ENCODE assay signal across 8 cellular contexts in the genomic region with DNA sequence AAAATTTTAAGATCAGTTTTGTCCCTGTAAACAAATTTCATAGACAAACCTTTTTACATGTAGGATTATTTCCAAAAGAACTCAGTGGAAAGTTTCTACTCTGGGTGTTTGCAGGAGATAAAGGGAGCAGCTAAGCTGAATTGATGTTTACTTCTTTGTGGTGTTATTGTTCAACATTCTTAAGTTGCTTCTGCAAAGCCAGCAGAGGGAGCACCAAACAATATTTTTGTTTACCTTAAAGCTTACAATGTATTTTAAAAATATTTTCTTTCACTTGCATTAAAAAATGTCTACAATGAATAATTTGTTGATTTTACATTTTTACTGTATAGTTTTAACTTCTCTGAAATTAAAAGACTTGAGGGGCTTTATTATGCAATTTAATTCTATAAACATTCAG.
A peak's percentile ranks its signal among the peaks of the same experiment; 100 is the strongest.
DNase-seq lines count a peak whose midpoint lies in the region; ATAC-seq and TF ChIP-seq lines count a peak whose summit lies in the region.

No MANE protein-coding gene starts in this region.

- H3K4me1 ChIP-seq in CD8-positive, alpha-beta memory T cell (ENCODE audit: insufficient read depth, low read length): no peaks in the 10 kb centered on the region

- H3K9me3 Mint-ChIP-seq in WTC11: no peaks in the 10 kb centered on the region
- H3K9me3 Mint-ChIP-seq in CD8-positive, alpha-beta memory T cell: no peaks in the 10 kb centered on the region

- H3K27ac Mint-ChIP-seq in WTC11: peak overlapping the region; percentile 52; the same call in 1 of the 2 replicates
- H3K27ac Mint-ChIP-seq in CD8-positive, alpha-beta memory T cell: no peak overlapping the region

- peaks cover 25% of the 10 kb centered on the region for H3K4me1 Mint-ChIP-seq in WTC11
- H3K4me1 Mint-ChIP-seq in CD8-positive, alpha-beta memory T cell: peaks cover 0 to 10% (median 7%) of the 10 kb centered on the region in 3 donors

- no peaks in the 10 kb centered on the region for H3K36me3 Mint-ChIP-seq in WTC11
- peaks cover 0 to 4% (median 2%) of the 10 kb centered on the region in 3 donors for H3K36me3 Mint-ChIP-seq in CD8-positive, alpha-beta memory T cell

- H3K27me3 ChIP-seq in CD8-positive, alpha-beta memory T cell (ENCODE audit: insufficient read depth, low read length, poor library complexity, severe bottlenecking): no peaks in the 10 kb centered on the region

- CTCF ChIA-PET in WTC11 (lab: Charles Lee): interaction anchor here (0.6 to 2.3 kb wide), 7 partner anchors 9 to 152 kb away, joined by 3 to 29 read pairs (median 5); no protein-coding TSS in a partner anchor
- CTCF ChIA-PET in CD8-positive, alpha-beta memory T cell (lab: Charles Lee): no interaction called here

- H3K27me3 Mint-ChIP-seq in WTC11 (ENCODE audit: low read depth): no peaks in the 10 kb centered on the region
- H3K27me3 Mint-ChIP-seq in CD8-positive, alpha-beta memory T cell: peaks cover 0 to 2% of the 10 kb centered on the region in 2 donors

- TF ChIP-seq CTCF in WTC11 (IDR thresholded peaks at IDR 0.05): no peak

- ATAC-seq in GM21825 (IDR thresholded peaks at IDR 0.05; ENCODE audit: unreplicated experiment) (peak; percentile 48), WTC11 (no peak)

- H3K4me3 ChIP-seq in CD8-positive, alpha-beta memory T cell (ENCODE audit: low read length): no peak overlapping the region

- peak; percentile 24 for DNase-seq in AG08395 (ENCODE audit: low spot score)
- no peak for DNase-seq in WTC11 (ENCODE audit: low spot score)
- peak; percentile 43 for DNase-seq in inferior parietal cortex (ENCODE audit: extremely low spot score)
- DNase-seq in SK-N-DZ (ENCODE audit: low spot score): no peak
- no peak for DNase-seq in stimulated activated CD4-positive, alpha-beta T cell treated with anti-CD3 and anti-CD28 coated beads, Interleukin-1b, Interleukin-23, amount 100 ng/mL, for 48 hours
- no peak for DNase-seq in CD8-positive, alpha-beta memory T cell
- DNase-seq in DMS153 treated with DMSO at 0.1 percent for 48 hours (lab: John Stamatoyannopoulos, UW; ENCODE audit: unreplicated experiment): no peak

- no peaks in the 10 kb centered on the region for H3K9me3 ChIP-seq in CD8-positive, alpha-beta memory T cell (ENCODE audit: low read length)

- no peak overlapping the region for H3K27ac ChIP-seq in CD8-positive, alpha-beta memory T cell (ENCODE audit: low read depth, low read length)

- no peak overlapping the region for H3K4me3 Mint-ChIP-seq in WTC11
- no peak overlapping the region for H3K4me3 Mint-ChIP-seq in CD8-positive, alpha-beta memory T cell

- H3K36me3 ChIP-seq in CD8-positive, alpha-beta memory T cell (ENCODE audit: insufficient read depth, low read length): no peaks in the 10 kb centered on the region

- POLR2A ChIA-PET in WTC11 (lab: Charles Lee): no interaction called here
- POLR2A ChIA-PET in CD8-positive, alpha-beta memory T cell (lab: Charles Lee): no interaction called here

TF ChIP-seq in WTC11, 78 proteins besides CTCF, POLR2A, EP300 and RAD21:
- TF ChIP-seq RELA (CRISPR knock-in tag; IDR thresholded peaks at IDR 0.05; ENCODE audit: borderline replicate concordance): no peak

Comparison
In these comparisons a context has a peak if more than half of its experiments do, and no peak if none do; other contexts are left out.
1. DNase-seq: peak in AG08395 (single experiment) and inferior parietal cortex (single experiment); none in WTC11 (single experiment), SK-N-DZ (single experiment), stimulated activated CD4-positive, alpha-beta T cell treated with anti-CD3 and anti-CD28 coated beads, Interleukin-1b, Interleukin-23, amount 100 ng/mL, for 48 hours (single experiment), CD8-positive, alpha-beta memory T cell (0 of 5) and DMS153 treated with DMSO at 0.1 percent for 48 hours (single experiment).